ENCODE assay signal across 8 cellular contexts in genomic region chr7:5695037-5695708, GRCh38.
DNase-seq lines count a peak whose midpoint lies in the region; ATAC-seq and TF ChIP-seq lines count a peak whose summit lies in the region.

No MANE protein-coding gene starts in this region.

- peak; percentile 40 to 76 for DNase-seq in activated CD4-positive, alpha-beta T cell treated with anti-CD3 and anti-CD28 coated beads, Interleukin-2, amount 50 U/mL, for 24 hours (ENCODE audit: low read depth in 1 of 2, low spot score in 1 of 2)
- DNase-seq in effector CD8-positive, alpha-beta T cell (lab: John Stamatoyannopoulos, UW), result peak; percentile 35
- DNase-seq in occipital lobe (lab: John Stamatoyannopoulos, UW) (peak; percentile 61), testis (peak; percentile 67), cerebellar nuclear complex (lab: John Stamatoyannopoulos, UW) (no peak), NCI-H2107 treated with DMSO at 0.1 percent for 48 hours (lab: John Stamatoyannopoulos, UW; ENCODE audit: unreplicated experiment) (no peak)

- no peak for TF ChIP-seq POLR2A in testis (IDR thresholded peaks at IDR 0.05)

- peak overlapping the region; percentile 61 to 81 for H3K27ac ChIP-seq in testis

- intact Hi-C loops in testis (cut with DNase I; ENCODE audit: low total_unique reads), result no loop called here

- no peaks in the 10 kb centered on the region for H3K9me3 ChIP-seq in testis

- no peak overlapping the region for H3K4me3 ChIP-seq in testis

- no peaks in the 10 kb centered on the region for H3K27me3 ChIP-seq in testis

- H3K36me3 ChIP-seq in testis (ENCODE audit: low read depth, missing control alignments), result no peaks in the 10 kb centered on the region

- TF ChIP-seq CTCF in testis (IDR thresholded peaks at IDR 0.05), result no peak

- 39 to 60% methylated on average over 19 of the region's 19 CpGs for WGBS in testis, 2 donors

- ATAC-seq in GM18907 (IDR thresholded peaks at IDR 0.05; ENCODE audit: unreplicated experiment) (peak; percentile 42), HG03432 (IDR thresholded peaks at IDR 0.05; ENCODE audit: unreplicated experiment) (peak; percentile 41)

- H3K4me1 ChIP-seq in testis, result peaks cover 99% of the 10 kb centered on the region

Comparison
In these comparisons a context has a peak if more than half of its experiments do, and no peak if none do; other contexts are left out.
1. DNase-seq: peak in activated CD4-positive, alpha-beta T cell treated with anti-CD3 and anti-CD28 coated beads, Interleukin-2, amount 50 U/mL, for 24 hours (2 of 2), effector CD8-positive, alpha-beta T cell (single experiment), occipital lobe (single experiment) and testis (single experiment); none in cerebellar nuclear complex (0 of 2) and NCI-H2107 treated with DMSO at 0.1 percent for 48 hours (single experiment).